In the genomic region with DNA sequence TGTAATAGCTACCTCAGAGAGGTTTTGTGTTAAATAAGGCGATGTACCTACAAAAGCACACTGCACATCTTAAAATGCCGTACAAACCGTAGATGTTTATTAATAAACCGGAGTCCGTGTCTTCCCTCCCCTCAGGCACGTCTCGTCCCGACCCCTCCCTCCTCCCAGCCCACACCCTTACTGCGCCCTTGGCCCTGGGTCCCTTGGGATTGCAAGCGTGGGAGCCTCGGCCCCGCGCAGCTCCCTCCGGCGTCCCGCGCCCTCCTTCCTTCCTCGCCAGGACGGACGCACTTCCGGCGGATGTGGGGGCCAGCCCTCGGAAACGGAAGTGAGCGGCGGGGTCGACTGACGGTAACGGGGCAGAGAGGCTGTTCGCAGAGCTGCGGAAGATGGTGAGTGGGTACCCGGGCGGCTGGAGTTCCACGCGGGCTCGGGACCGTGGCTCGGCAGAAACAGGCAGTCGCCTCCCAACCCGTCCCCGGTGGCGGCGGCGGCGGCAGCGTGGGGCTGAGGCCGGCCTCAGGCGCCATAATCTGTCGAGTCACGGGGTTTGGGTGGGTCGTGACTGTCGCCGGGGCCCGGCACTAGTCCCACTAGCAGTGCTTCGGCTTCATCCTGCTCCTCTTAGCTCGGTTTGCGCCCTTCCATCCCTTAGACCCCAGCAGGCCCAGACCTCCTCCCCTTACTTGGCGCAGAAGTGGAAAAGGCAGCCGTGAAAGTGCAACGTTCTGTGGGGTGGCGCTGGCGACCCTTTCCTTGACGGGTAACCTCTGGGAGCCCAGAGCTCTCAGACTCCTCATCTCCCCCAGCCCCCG, we compare ENCODE assay signal across 8 cellular contexts. TPM values are rescaled to one million over a fixed set of nuclear protein-coding genes. Genes with fewer than 3 reads are reported as not detected.
A peak's percentile ranks its signal among the peaks of the same experiment; 100 is the strongest.
DNase-seq lines count a peak whose midpoint lies in the region; ATAC-seq and TF ChIP-seq lines count a peak whose summit lies in the region.

A gene with protein sequence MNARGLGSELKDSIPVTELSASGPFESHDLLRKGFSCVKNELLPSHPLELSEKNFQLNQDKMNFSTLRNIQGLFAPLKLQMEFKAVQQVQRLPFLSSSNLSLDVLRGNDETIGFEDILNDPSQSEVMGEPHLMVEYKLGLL (plus strand): TSS at position 335 of the 815 bp plus-strand sequence. CDS start 55 bp downstream, at position 390.

- CTCF ChIA-PET in CD4-positive, alpha-beta memory T cell (lab: Charles Lee; ENCODE audit: partially characterized antibody): interaction anchor here (0.7 to 1.7 kb wide), 4 partner anchors 12 to 334 kb away, joined by 3 to 5 read pairs (median 4); a partner anchor contains a TSS

- no peaks in the 10 kb centered on the region for H3K27me3 ChIP-seq in CD4-positive, alpha-beta memory T cell (ENCODE audit: insufficient read depth, low read length)
- H3K27me3 ChIP-seq in lung (ENCODE audit: control insufficient read depth, insufficient read depth): no peaks in the 10 kb centered on the region

- no peaks in the 10 kb centered on the region for H3K9me3 ChIP-seq in CD4-positive, alpha-beta memory T cell (ENCODE audit: control insufficient read depth in 1 of 2, low read length in 2 of 2)
- no peaks in the 10 kb centered on the region for H3K9me3 ChIP-seq in lung (ENCODE audit: control insufficient read depth in 2 of 2, insufficient read depth in 1 of 2, low read length in 1 of 2)

- intact Hi-C loops in CD4-positive, alpha-beta memory T cell (cut with micrococcal nuclease): loop anchor here (1.0 to 10.0 kb wide), 6 partner anchors 60 to 1408 kb away; a partner anchor contains a TSS

- H3K9me3 Mint-ChIP-seq in CD4-positive, alpha-beta memory T cell: peaks cover 0 to 2% (median 0%) of the 10 kb centered on the region in 8 donors

- peaks cover 11% of the 10 kb centered on the region for H3K36me3 ChIP-seq in CD4-positive, alpha-beta memory T cell (ENCODE audit: insufficient read depth, low read length)
- H3K36me3 ChIP-seq in lung (ENCODE audit: control insufficient read depth in 2 of 2, insufficient read depth in 2 of 2, low read length in 2 of 2): peaks cover 0 to 4% of the 10 kb centered on the region in 2 donors

- H3K27ac ChIP-seq in CD4-positive, alpha-beta memory T cell (ENCODE audit: low read depth, low read length): peak within 1 kb of the TSS; percentile 95
- H3K27ac ChIP-seq in lung (ENCODE audit: low read depth in 1 of 2, low read length in 1 of 2): peak within 1 kb of the TSS; percentile 89 to 92

- H3K4me3 ChIP-seq in CD4-positive, alpha-beta memory T cell (ENCODE audit: low read length in 2 of 2): peak within 1 kb of the TSS; percentile 76 to 93
- peak within 1 kb of the TSS; percentile 86 for H3K4me3 ChIP-seq in lung

- peaks cover 11 to 37% of the 10 kb centered on the region in 2 donors for H3K36me3 Mint-ChIP-seq in CD4-positive, alpha-beta memory T cell

- peak; percentile 90 to 94 (median 93) for DNase-seq in CD4-positive, alpha-beta memory T cell
- peak; percentile 55 for DNase-seq in NK-92 (lab: John Stamatoyannopoulos, UW; ENCODE audit: unreplicated experiment)
- DNase-seq in activated CD8-positive, alpha-beta memory T cell treated with anti-CD3 and anti-CD28 coated beads for 24 hours: peak; percentile 95
- DNase-seq in effector CD8-positive, alpha-beta T cell (lab: John Stamatoyannopoulos, UW): peak; percentile 82
- peak; percentile 94 for DNase-seq in lung (ENCODE audit: low spot score)
- DNase-seq in stimulated activated CD4-positive, alpha-beta T cell treated with anti-CD3 and anti-CD28 coated beads, TNF-alpha, amount 100 ng/mL, for 4 hours (ENCODE audit: low read depth in 3 of 3): peak; percentile 73 to 81 (median 80)

- 1% methylated on average over 63 to 64 of the region's 64 CpGs for WGBS in lung, 2 donors

- H3K4me1 Mint-ChIP-seq in CD4-positive, alpha-beta memory T cell: peaks cover 34 to 63% (median 54%) of the 10 kb centered on the region in 4 donors

- no peaks in the 10 kb centered on the region for H3K27me3 Mint-ChIP-seq in CD4-positive, alpha-beta memory T cell

- peak within 1 kb of the TSS; percentile 96 to 100 (median 98) for H3K27ac Mint-ChIP-seq in CD4-positive, alpha-beta memory T cell

- no peak for TF ChIP-seq CTCF in lung (IDR thresholded peaks at IDR 0.05; ENCODE audit: control extremely low read depth, extremely low read depth)

- peak within 1 kb of the TSS; percentile 95 to 99 (median 98) for H3K4me3 Mint-ChIP-seq in CD4-positive, alpha-beta memory T cell

- POLR2A ChIA-PET in CD4-positive, alpha-beta memory T cell (lab: Charles Lee; ENCODE audit: partially characterized antibody): interaction anchor here (0.5 to 2.7 kb wide), 12 partner anchors 10 to 1487 kb away, joined by 3 to 41 read pairs (median 4); a partner anchor contains a TSS

- ATAC-seq in GM19395 (IDR thresholded peaks at IDR 0.05; ENCODE audit: unreplicated experiment): peak; percentile 90
- ATAC-seq in HG03558 (IDR thresholded peaks at IDR 0.05; ENCODE audit: extremely low read depth, unreplicated experiment): peak; percentile 54
- peak; percentile 93 for ATAC-seq in lung (ENCODE audit: insufficient read depth, low FRiP score)

- H3K4me1 ChIP-seq in CD4-positive, alpha-beta memory T cell (ENCODE audit: insufficient read depth, low read length): peaks cover 40% of the 10 kb centered on the region
- peaks cover 8 to 20% of the 10 kb centered on the region in 2 donors for H3K4me1 ChIP-seq in lung (ENCODE audit: control insufficient read depth in 2 of 2, insufficient read depth in 2 of 2, low read length in 2 of 2)

RNA-seq across cellular contexts. Expression of the gene that starts here (rescaled TPM):
- 10 to 100 TPM; 23.0 to 24.5 TPM for total RNA-seq in CD4-positive, alpha-beta memory T cell
- polyA plus RNA-seq in CD4-positive, alpha-beta memory T cell: 100 to 1,000 TPM in 1 of 2 donors, 10 to 100 TPM in 1; 87.6 to 109 TPM
- total RNA-seq in lung: 10 to 100 TPM; 33.6 to 63.7 TPM
- polyA plus RNA-seq in lung: 10 to 100 TPM; 82.0 to 89.9 TPM

Comparison
In these comparisons a context has a peak if more than half of its experiments do, and no peak if none do; other contexts are left out.
1. Peak in every context shown above with its lines: DNase-seq, ATAC-seq, H3K4me3 ChIP-seq and H3K27ac ChIP-seq.